Comparison of ENCODE assay signal across 8 cellular contexts in the genomic region with DNA sequence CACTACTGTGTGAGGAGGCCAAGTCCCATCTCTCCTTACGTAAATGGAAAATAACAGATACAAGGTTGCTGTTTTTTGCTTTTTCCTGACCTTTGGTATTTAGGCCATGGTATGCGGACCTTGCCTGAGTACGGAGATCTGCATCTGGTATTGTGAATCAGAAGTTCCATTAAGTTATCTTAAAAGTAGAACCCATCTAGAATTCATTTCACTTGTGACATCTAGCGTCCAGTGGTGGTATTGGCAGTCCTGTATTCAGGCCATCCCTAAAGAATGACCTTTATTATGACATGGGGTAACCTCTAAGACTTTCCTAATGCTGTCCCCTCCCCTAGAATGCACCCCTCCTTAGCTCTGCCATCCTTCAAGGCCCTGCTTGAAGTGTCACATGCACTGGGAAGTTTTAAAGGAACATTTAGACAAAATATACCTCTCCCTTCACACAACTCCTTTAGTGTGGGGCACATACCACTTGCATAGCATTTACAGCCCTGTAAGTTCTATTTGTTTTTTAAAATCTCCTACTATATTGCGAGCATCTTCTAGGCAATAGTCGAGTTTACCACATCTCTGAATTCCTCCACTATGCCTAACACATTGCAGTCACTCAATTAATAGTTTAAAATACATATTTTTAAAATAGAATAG. TPM values are rescaled to one million over a fixed set of nuclear protein-coding genes. Genes with fewer than 3 reads are reported as not detected.
DNase-seq lines count a peak whose midpoint lies in the region; ATAC-seq and TF ChIP-seq lines count a peak whose summit lies in the region.

No MANE protein-coding gene starts in this region.

- no peaks in the 10 kb centered on the region for H3K36me3 ChIP-seq in parathyroid adenoma (ENCODE audit: control insufficient read depth, insufficient read depth, low read length)

- TF ChIP-seq CTCF in C4-2B (conservative IDR thresholded peaks at IDR 0.05), result peak; percentile 87
- TF ChIP-seq CTCF in foreskin keratinocyte (conservative IDR thresholded peaks at IDR 0.05), result peak; percentile 83
- TF ChIP-seq CTCF in parathyroid adenoma (IDR thresholded peaks at IDR 0.05), result peak; percentile 84

- no peak overlapping the region for H3K4me3 ChIP-seq in parathyroid adenoma (ENCODE audit: low read depth, low read length)

- ATAC-seq in GM18873 (IDR thresholded peaks at IDR 0.05; ENCODE audit: low FRiP score, unreplicated experiment) (peak; percentile 41), HG03432 (IDR thresholded peaks at IDR 0.05; ENCODE audit: unreplicated experiment) (peak; percentile 38), foreskin keratinocyte (peak; percentile 51)

- H2AFZ ChIP-seq in parathyroid adenoma, result peak overlapping the region; percentile 19

- H3K27me3 ChIP-seq in foreskin keratinocyte (no peaks in the 10 kb centered on the region), parathyroid adenoma (ENCODE audit: control insufficient read depth, insufficient read depth, low read length) (no peaks in the 10 kb centered on the region)

- H3K9ac ChIP-seq in parathyroid adenoma, result no peak overlapping the region

- H3K4me2 ChIP-seq in parathyroid adenoma (ENCODE audit: low read length), result no peak overlapping the region

- no peaks in the 10 kb centered on the region for H3K9me3 ChIP-seq in parathyroid adenoma (ENCODE audit: control insufficient read depth, low read length)

- H3K4me1 ChIP-seq in foreskin keratinocyte, result no peaks in the 10 kb centered on the region
- peaks cover 2% of the 10 kb centered on the region for H3K4me1 ChIP-seq in parathyroid adenoma

- peak; percentile 80 for DNase-seq in RKO (ENCODE audit: low spot score)
- DNase-seq in activated T-helper 1 cell treated with Interleukin-2 at 50 U/mL for 16 hours (ENCODE audit: low read depth), result peak; percentile 8
- DNase-seq in foreskin keratinocyte, result peak in 1 of 2 donors; percentile 63
- peak; percentile 52 for DNase-seq in ureter (ENCODE audit: low spot score)

- H3K79me2 ChIP-seq in parathyroid adenoma, result no peaks in the 10 kb centered on the region

- no peak overlapping the region for H3K27ac ChIP-seq in C4-2B
- peak overlapping the region; percentile 33 for H3K27ac ChIP-seq in foreskin keratinocyte
- no peak overlapping the region for H3K27ac ChIP-seq in parathyroid adenoma

RNA-seq across cellular contexts. Expression of a gene that starts 1.9 kb away (rescaled TPM):
- total RNA-seq in foreskin keratinocyte (34.3 and 37.2 TPM in 2 replicates), ureter (10.4 TPM)
- 11.5 and 14.5 TPM in 2 replicates for polyA plus RNA-seq in foreskin keratinocyte

RNA-seq across cellular contexts. Expression of a gene that starts 55.4 kb away (rescaled TPM):
- total RNA-seq in foreskin keratinocyte, result 2.0 and 2.2 TPM in 2 replicates
- polyA plus RNA-seq in foreskin keratinocyte, result 0.46 and 0.91 TPM in 2 replicates
- 22.4 TPM for total RNA-seq in ureter
